In genomic region chr7:28408974-28409715, GRCh38 we compare ENCODE assay signal across 1 cellular context.
TF ChIP-seq lines count a peak whose summit lies in the region.

No MANE protein-coding gene starts in this region.

TF ChIP-seq in GM12878, 131 proteins besides CTCF, POLR2A, EP300 and RAD21 (continued from another document):
- TF ChIP-seq GATAD2B (conservative IDR thresholded peaks at IDR 0.05; ENCODE audit: low read depth) (no peak), RUNX3 (IDR thresholded peaks at IDR 0.05; ENCODE audit: low read length) (peak; percentile 80), TAF1 (IDR thresholded peaks at IDR 0.05; ENCODE audit: borderline replicate concordance, low read depth, low read length) (peak; percentile 36; the same call in 1 of the 2 replicates), SPI1 (IDR thresholded peaks at IDR 0.05; ENCODE audit: borderline replicate concordance, insufficient read depth, low read depth, low read length) (no peak), MXI1 (IDR thresholded peaks at IDR 0.05; ENCODE audit: low read depth, low read length) (peak; percentile 51; the same call in 1 of the 2 replicates), BHLHE40 (IDR thresholded peaks at IDR 0.05; ENCODE audit: borderline replicate concordance in 1 of 2, low read depth in 2 of 2, low read length in 1 of 2) (peak in 1 of 2 experiments; percentile 44; a peak in 2 of 4 replicates), JUNB (IDR thresholded peaks at IDR 0.05) (peak; percentile 72), CEBPB (IDR thresholded peaks at IDR 0.05; ENCODE audit: borderline replicate concordance in 1 of 2, low read depth in 2 of 2, low read length in 2 of 2) (no peak), IKZF2 (IDR thresholded peaks at IDR 0.05) (peak in 1 of 2 experiments; percentile 33; a peak in 1 of 4 replicates), DPF2 (IDR thresholded peaks at IDR 0.05) (0 out of 2 replicates have a peak, but pooled peaks have one; percentile 44), SMAD5 (IDR thresholded peaks at IDR 0.05; ENCODE audit: low read depth) (peak; percentile 44; the same call in 1 of the 2 replicates), ATF7 (IDR thresholded peaks at IDR 0.05; ENCODE audit: low read depth) (peak; percentile 99), IKZF1 (conservative IDR thresholded peaks at IDR 0.05) (0 out of 2 replicates have a peak, but pooled peaks have one; percentile 43), USF2 (IDR thresholded peaks at IDR 0.05; ENCODE audit: borderline replicate concordance, low read depth, low read length) (no peak), CHD1 (IDR thresholded peaks at IDR 0.05; ENCODE audit: low read depth, low read length) (0 out of 2 replicates have a peak, but pooled peaks have one; percentile 62)
